Comparison of ENCODE assay signal across 9 cellular contexts in genomic region chr19:4389511-4390016, GRCh38. TPM values are rescaled to one million over a fixed set of nuclear protein-coding genes. Genes with fewer than 3 reads are reported as not detected.
DNase-seq lines count a peak whose midpoint lies in the region; ATAC-seq and TF ChIP-seq lines count a peak whose summit lies in the region.
"Had no signal": no experiment of that assay in that cellular context is flagged by ENCODE, and none has a peak within 500 bp of the region (broad histone marks: within the 10 kb centered on the region; RNA-seq: fewer than 3 reads in every experiment).

No MANE protein-coding gene starts in this region.

- H3K36me3 ChIP-seq in esophagus (ENCODE audit: control insufficient read depth in 2 of 2, insufficient read depth in 2 of 2, low read length in 1 of 2) = peaks cover 0 to 21% of the 10 kb centered on the region in 2 donors
- no peaks in the 10 kb centered on the region for H3K36me3 ChIP-seq in neural progenitor cell
- H3K36me3 ChIP-seq in upper lobe of right lung = peaks cover 8% of the 10 kb centered on the region

- H4K20me1 ChIP-seq in neural progenitor cell (ENCODE audit: low read depth) = peaks cover 25% of the 10 kb centered on the region

- H3K9me3 ChIP-seq in esophagus (ENCODE audit: control insufficient read depth in 2 of 2, insufficient read depth in 1 of 2, low read depth in 1 of 2, low read length in 1 of 2) (no peaks in the 10 kb centered on the region), neural progenitor cell (ENCODE audit: low read depth) (no peaks in the 10 kb centered on the region), upper lobe of right lung (no peaks in the 10 kb centered on the region)

- no peak overlapping the region for H2AFZ ChIP-seq in neural progenitor cell (replicated peaks)

- WGBS in esophagus, 2 donors = 50% methylated on average over 17 of the region's 17 CpGs

- H3K9ac ChIP-seq in neural progenitor cell = no peak overlapping the region

- H3F3A ChIP-seq in neural progenitor cell (ENCODE audit: low read depth) = peaks cover 58% of the 10 kb centered on the region

- H3K27ac Mint-ChIP-seq in activated CD4-positive, alpha-beta T cell treated with anti-CD3 and anti-CD28 coated beads, Interleukin-2, amount 10 ng/mL, durations not matched to agents 7 days and 5 days = peak overlapping the region; percentile 78
- H3K27ac Mint-ChIP-seq in neural progenitor cell = peak overlapping the region; percentile 81

- H3K27me3 Mint-ChIP-seq in activated CD4-positive, alpha-beta T cell treated with anti-CD3 and anti-CD28 coated beads, Interleukin-2, amount 10 ng/mL, durations not matched to agents 7 days and 5 days = no peaks in the 10 kb centered on the region
- H3K27me3 Mint-ChIP-seq in neural progenitor cell (ENCODE audit: insufficient read depth, low read depth) = peaks cover 12% of the 10 kb centered on the region

- H3K4me2 ChIP-seq in neural progenitor cell = peak overlapping the region; percentile 75

- TF ChIP-seq CTCF in neural progenitor cell (IDR thresholded peaks at IDR 0.05) = no peak
- TF ChIP-seq CTCF in upper lobe of right lung (IDR thresholded peaks at IDR 0.05) = no peak

- no peak overlapping the region for H3K4me3 Mint-ChIP-seq in activated CD4-positive, alpha-beta T cell treated with anti-CD3 and anti-CD28 coated beads, Interleukin-2, amount 10 ng/mL, durations not matched to agents 7 days and 5 days
- H3K4me3 Mint-ChIP-seq in neural progenitor cell = peak overlapping the region; percentile 79

- CTCF ChIA-PET in activated CD4-positive, alpha-beta T cell treated with anti-CD3 and anti-CD28 coated beads, Interleukin-2, amount 10 ng/mL, durations not matched to agents 7 days and 5 days (lab: Charles Lee) = no interaction called here

- H3K9me3 Mint-ChIP-seq in activated CD4-positive, alpha-beta T cell treated with anti-CD3 and anti-CD28 coated beads, Interleukin-2, amount 10 ng/mL, durations not matched to agents 7 days and 5 days = no peaks in the 10 kb centered on the region
- H3K9me3 Mint-ChIP-seq in neural progenitor cell = no peaks in the 10 kb centered on the region

- peaks cover 20 to 33% of the 10 kb centered on the region in 2 donors for H3K4me1 ChIP-seq in esophagus (ENCODE audit: control insufficient read depth in 2 of 2, insufficient read depth in 2 of 2, low read length in 1 of 2)
- H3K4me1 ChIP-seq in neural progenitor cell = peaks cover 64% of the 10 kb centered on the region
- H3K4me1 ChIP-seq in upper lobe of right lung = peaks cover 62% of the 10 kb centered on the region

- H3K27me3 ChIP-seq in esophagus (ENCODE audit: control insufficient read depth in 1 of 2, insufficient read depth in 2 of 2, low read length in 2 of 2) (no peaks in the 10 kb centered on the region), neural progenitor cell (no peaks in the 10 kb centered on the region), upper lobe of right lung (no peaks in the 10 kb centered on the region)

- POLR2A ChIA-PET in activated CD4-positive, alpha-beta T cell treated with anti-CD3 and anti-CD28 coated beads, Interleukin-2, amount 10 ng/mL, durations not matched to agents 7 days and 5 days (lab: Charles Lee) = no interaction called here

- ATAC-seq in upper lobe of right lung (peak; percentile 3), HG02623 (IDR thresholded peaks at IDR 0.05; ENCODE audit: unreplicated experiment) (no peak)

- intact Hi-C loops in upper lobe of right lung (cut with DNase I) = no loop called here

- peaks cover 90% of the 10 kb centered on the region for H3K79me2 ChIP-seq in neural progenitor cell (ENCODE audit: low read depth)

- H3K4me1 Mint-ChIP-seq in activated CD4-positive, alpha-beta T cell treated with anti-CD3 and anti-CD28 coated beads, Interleukin-2, amount 10 ng/mL, durations not matched to agents 7 days and 5 days = peaks cover 48% of the 10 kb centered on the region
- peaks cover 72% of the 10 kb centered on the region for H3K4me1 Mint-ChIP-seq in neural progenitor cell

- H3K4me3 ChIP-seq in esophagus (ENCODE audit: low read depth in 1 of 2, low read length in 2 of 2) = peak overlapping the region; percentile 14 to 29
- no peak overlapping the region for H3K4me3 ChIP-seq in neural progenitor cell
- no peak overlapping the region for H3K4me3 ChIP-seq in upper lobe of right lung

- peaks cover 19% of the 10 kb centered on the region for H3K36me3 Mint-ChIP-seq in activated CD4-positive, alpha-beta T cell treated with anti-CD3 and anti-CD28 coated beads, Interleukin-2, amount 10 ng/mL, durations not matched to agents 7 days and 5 days (ENCODE audit: low read depth)
- H3K36me3 Mint-ChIP-seq in neural progenitor cell = no peaks in the 10 kb centered on the region

- no peak for DNase-seq in activated CD4-positive, alpha-beta T cell treated with anti-CD3 and anti-CD28 coated beads, Interleukin-2, amount 10 ng/mL, durations not matched to agents 7 days and 5 days
- DNase-seq in activated CD4-positive, alpha-beta T cell treated with anti-CD3 and anti-CD28 coated beads for 48 hours = no peak
- DNase-seq in neural progenitor cell (ENCODE audit: low spot score) (no peak), upper lobe of right lung (no peak), NCI-H82 treated with DMSO at 0.1 percent for 48 hours (lab: John Stamatoyannopoulos, UW; ENCODE audit: unreplicated experiment) (no peak), iPS-NIHi7 (ENCODE audit: extremely low spot score) (no peak)
- DNase-seq: stimulated activated naive CD4-positive, alpha-beta T cell treated with Interleukin-2 at 50 U/mL for 16 hours had no signal

- peak overlapping the region; percentile 97 for H3K27ac ChIP-seq in esophagus (ENCODE audit: low read depth in 2 of 2, low read length in 1 of 2)
- H3K27ac ChIP-seq in neural progenitor cell = peak overlapping the region; percentile 96
- H3K27ac ChIP-seq in upper lobe of right lung = peak overlapping the region; percentile 80

RNA-seq across cellular contexts. Expression of gene SH3GL1, which starts 10.8 kb away (rescaled TPM):
- total RNA-seq in activated CD4-positive, alpha-beta T cell treated with anti-CD3 and anti-CD28 coated beads, Interleukin-2, amount 10 ng/mL, durations not matched to agents 7 days and 5 days = 10 to 100 TPM; 67.7 to 68.2 TPM
- 100 to 1,000 TPM; 123 to 242 TPM for polyA plus RNA-seq in esophagus
- total RNA-seq in neural progenitor cell (ENCODE audit: low replicate concordance) = 25.3 and 87.0 TPM in 2 replicates
- 47.6 TPM for total RNA-seq in upper lobe of right lung

RNA-seq across cellular contexts. Expression of gene CHAF1A, which starts 12.9 kb away (rescaled TPM):
- total RNA-seq in activated CD4-positive, alpha-beta T cell treated with anti-CD3 and anti-CD28 coated beads, Interleukin-2, amount 10 ng/mL, durations not matched to agents 7 days and 5 days = 10 to 100 TPM; 77.1 to 83.7 TPM
- polyA plus RNA-seq in esophagus = 10 to 100 TPM; 10.8 to 11.7 TPM
- 37.5 and 82.1 TPM in 2 replicates for total RNA-seq in neural progenitor cell (ENCODE audit: low replicate concordance)
- 10.8 TPM for total RNA-seq in upper lobe of right lung

RNA-seq across cellular contexts. Expression of gene MPND, which starts 46.2 kb away (rescaled TPM):
- 10 to 100 TPM; 21.2 to 28.1 TPM for total RNA-seq in activated CD4-positive, alpha-beta T cell treated with anti-CD3 and anti-CD28 coated beads, Interleukin-2, amount 10 ng/mL, durations not matched to agents 7 days and 5 days
- polyA plus RNA-seq in esophagus = 10 to 100 TPM; 13.5 to 15.5 TPM
- 10.6 and 30.4 TPM in 2 replicates for total RNA-seq in neural progenitor cell (ENCODE audit: low replicate concordance)
- total RNA-seq in upper lobe of right lung = 29.3 TPM

RNA-seq across cellular contexts. Expression of gene STAP2, which starts 50.9 kb away (rescaled TPM):
- total RNA-seq in activated CD4-positive, alpha-beta T cell treated with anti-CD3 and anti-CD28 coated beads, Interleukin-2, amount 10 ng/mL, durations not matched to agents 7 days and 5 days = 10 to 100 TPM; 10.4 to 11.9 TPM
- 100 to 1,000 TPM in 1 of 2 donors, 10 to 100 TPM in 1; 99.2 to 126 TPM for polyA plus RNA-seq in esophagus
- total RNA-seq in neural progenitor cell (ENCODE audit: low replicate concordance) (5.7 and 6.8 TPM in 2 replicates), upper lobe of right lung (16.1 TPM)

Comparison
In these comparisons a context has a peak if more than half of its experiments do, and no peak if none do; other contexts are left out.
1. H3K4me3 ChIP-seq: peak in esophagus (2 of 2); none in neural progenitor cell (single experiment) and upper lobe of right lung (single experiment).
2. Peak in every context shown above with its lines, with median percentiles within 50 percentile points of each other: H3K27ac ChIP-seq.